ENCODE assay signal across 1 cellular context in genomic region chr13:114146173-114146572, GRCh38.
TF ChIP-seq lines count a peak whose summit lies in the region.

No MANE protein-coding gene starts in this region.

TF ChIP-seq in GM12878, 131 proteins besides CTCF, POLR2A, EP300 and RAD21:
- TF ChIP-seq IRF4 (IDR thresholded peaks at IDR 0.05; ENCODE audit: low read depth, low read length) (no peak), FOXK2 (IDR thresholded peaks at IDR 0.05) (no peak), NBN (IDR thresholded peaks at IDR 0.05) (no peak), IRF3 (IDR thresholded peaks at IDR 0.05) (no peak)
TF ChIP-seq in GM12878: peak in this region for 0.
